25 cellular contexts compared by ENCODE assay signal in genomic region chr12:62227091-62227490, GRCh38.
"Had no signal": no experiment of that assay in that cellular context is flagged by ENCODE, and none has a peak within 500 bp of the region (broad histone marks: within the 10 kb centered on the region; RNA-seq: fewer than 3 reads in every experiment).

No MANE protein-coding gene starts in this region.

- H3K27me3 ChIP-seq: colonic mucosa, esophagus squamous epithelium, gastrocnemius medialis, heart right ventricle, left lung had no signal

- H3K27me3 Mint-ChIP-seq: dendritic cell treated with granulocyte-macrophage colony-stimulating factor and Interleukin-4, amounts not matched to agents 40 ng/mL and 50 ng/mL, for 4 days; effector memory CD8-positive, alpha-beta T cell; naive B cell had no signal

- H3K27ac Mint-ChIP-seq: dendritic cell treated with granulocyte-macrophage colony-stimulating factor and Interleukin-4, amounts not matched to agents 40 ng/mL and 50 ng/mL, for 4 days; effector memory CD8-positive, alpha-beta T cell; endodermal cell; mesothelial cell of epicardium had no signal

- DNase-seq: colonic mucosa; cortex of kidney; effector CD8-positive, alpha-beta T cell; effector memory CD8-positive, alpha-beta T cell; endodermal cell; erythroblast; esophagus squamous epithelium; foreskin fibroblast; foreskin melanocyte; gastrocnemius medialis; glutamatergic neuron; head of caudate nucleus; heart right ventricle; hippocampal formation; left cardiac atrium; left lung; left ventricle myocardium superior; lower lobe of right lung; mesenchymal stem cell; mucosa of descending colon; naive B cell had no signal

- H3K27ac ChIP-seq: colonic mucosa, epithelial cell of prostate, esophagus squamous epithelium, gastrocnemius medialis, heart right ventricle, left lung, lower lobe of right lung had no signal

- H3K36me3 Mint-ChIP-seq: mesothelial cell of epicardium, naive B cell had no signal

- H3K4me1 ChIP-seq: colonic mucosa, esophagus squamous epithelium, gastrocnemius medialis, heart right ventricle, left lung, lower lobe of right lung had no signal

- H3K9me3 ChIP-seq: colonic mucosa, esophagus squamous epithelium, gastrocnemius medialis, heart right ventricle, left lung, lower lobe of right lung, mucosa of descending colon had no signal

- H3K4me3 Mint-ChIP-seq: dendritic cell treated with granulocyte-macrophage colony-stimulating factor and Interleukin-4, amounts not matched to agents 40 ng/mL and 50 ng/mL, for 4 days; effector memory CD8-positive, alpha-beta T cell; endodermal cell; mesothelial cell of epicardium; naive B cell had no signal

- H3K36me3 ChIP-seq: colonic mucosa, esophagus squamous epithelium, gastrocnemius medialis, heart right ventricle, left lung, lower lobe of right lung had no signal

- H3K4me1 Mint-ChIP-seq: mesothelial cell of epicardium, naive B cell had no signal

- ATAC-seq: effector memory CD8-positive, alpha-beta T cell; esophagus mucosa; gastrocnemius medialis; heart right ventricle; left cardiac atrium; left lung; left ventricle myocardium superior; lower lobe of right lung; mucosa of descending colon had no signal

- H3K9me3 Mint-ChIP-seq: effector memory CD8-positive, alpha-beta T cell; endodermal cell had no signal

- H3K4me3 ChIP-seq: colonic mucosa, esophagus squamous epithelium, gastrocnemius medialis, heart right ventricle, left lung, lower lobe of right lung, mucosa of descending colon had no signal
